In the genomic region with DNA sequence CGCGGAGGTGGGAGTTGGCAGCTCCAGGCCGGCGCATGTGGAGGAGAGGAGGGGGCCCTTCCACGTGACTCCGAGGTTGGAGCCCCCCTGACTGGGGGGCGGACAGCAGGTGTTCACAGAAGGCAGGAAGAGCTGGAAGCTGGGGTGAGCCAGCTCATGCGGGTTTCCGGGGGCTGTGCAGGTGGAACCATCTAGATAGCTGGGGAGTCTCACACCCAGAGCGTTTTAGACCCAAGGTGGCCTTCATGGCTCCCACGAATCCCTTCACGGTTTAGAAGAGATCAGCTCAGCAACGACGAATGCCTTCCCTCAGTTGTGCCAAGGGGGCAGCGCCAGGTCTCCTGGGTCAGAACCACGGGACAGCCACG, we compare ENCODE assay signal across 16 cellular contexts.
"Had no signal": no experiment of that assay in that cellular context is flagged by ENCODE, and none has a peak within 500 bp of the region (broad histone marks: within the 10 kb centered on the region; RNA-seq: fewer than 3 reads in every experiment).

No MANE protein-coding gene starts in this region.

- H3K27ac Mint-ChIP-seq: naive thymus-derived CD4-positive, alpha-beta T cell; stimulated activated naive CD8-positive, alpha-beta T cell treated with anti-CD3 and anti-CD28 coated beads, Interleukin-15, Interleukin-2, amounts not matched to agents 100 ng/mL and 50 ng/mL, for 24 hours had no signal

- H3K4me1 Mint-ChIP-seq: naive thymus-derived CD4-positive, alpha-beta T cell had no signal

- H3K27ac ChIP-seq: coronary artery, gastrocnemius medialis, heart right ventricle, ovary, right atrium auricular region, testis, transverse colon had no signal

- H3K4me3 Mint-ChIP-seq: naive thymus-derived CD4-positive, alpha-beta T cell; stimulated activated naive CD8-positive, alpha-beta T cell treated with anti-CD3 and anti-CD28 coated beads, Interleukin-15, Interleukin-2, amounts not matched to agents 100 ng/mL and 50 ng/mL, for 24 hours had no signal

- H3K27me3 ChIP-seq: gastrocnemius medialis, heart right ventricle, ovary, right atrium auricular region, testis, transverse colon had no signal

- H3K4me1 ChIP-seq: gastrocnemius medialis, right atrium auricular region, testis, transverse colon had no signal

- ATAC-seq: gastrocnemius medialis, heart right ventricle, left lobe of liver had no signal

- H3K9me3 ChIP-seq: gastrocnemius medialis, heart right ventricle, ovary, right atrium auricular region, testis, transverse colon had no signal

- DNase-seq: effector CD8-positive, alpha-beta T cell; gastrocnemius medialis; heart right ventricle; islet precursor cell; mammary epithelial cell; naive thymus-derived CD4-positive, alpha-beta T cell; nucleus accumbens; ovary; small intestine; stimulated activated CD4-positive, alpha-beta T cell treated with anti-CD3 and anti-CD28 coated beads, Interleukin-12 subunit alpha, Interleukin-12 subunit beta, amount 100 ng/mL, for 4 hours; transverse colon had no signal

- H3K27me3 Mint-ChIP-seq: stimulated activated naive CD8-positive, alpha-beta T cell treated with anti-CD3 and anti-CD28 coated beads, Interleukin-15, Interleukin-2, amounts not matched to agents 100 ng/mL and 50 ng/mL, for 24 hours had no signal

- H3K36me3 ChIP-seq: gastrocnemius medialis, heart right ventricle, ovary, right atrium auricular region, transverse colon had no signal

- H3K4me3 ChIP-seq: coronary artery, gastrocnemius medialis, heart right ventricle, ovary, right atrium auricular region, testis, transverse colon had no signal
